ENCODE assay signal across 7 cellular contexts in genomic region chr16:30585022-30585399, GRCh38. TPM values are rescaled to one million over a fixed set of nuclear protein-coding genes. Genes with fewer than 3 reads are reported as not detected.
DNase-seq lines count a peak whose midpoint lies in the region; ATAC-seq and TF ChIP-seq lines count a peak whose summit lies in the region.

No MANE protein-coding gene starts in this region.

- no peak overlapping the region for H3K23ac ChIP-seq in mesenchymal stem cell (ENCODE audit: low read length in 2 of 2)

- H3K9me3 ChIP-seq in breast epithelium: no peaks in the 10 kb centered on the region
- no peaks in the 10 kb centered on the region for H3K9me3 ChIP-seq in mesenchymal stem cell (ENCODE audit: control insufficient read depth, low read length)
- H3K9me3 ChIP-seq in uterus: no peaks in the 10 kb centered on the region

- peak overlapping the region in 1 of 2 experiments; percentile 77 for H3K14ac ChIP-seq in mesenchymal stem cell (ENCODE audit: low read length in 2 of 2)

- H3K79me1 ChIP-seq in mesenchymal stem cell (replicated peaks; ENCODE audit: low read length, poor library complexity, severe bottlenecking): peaks cover 27% of the 10 kb centered on the region

- intact Hi-C loops in breast epithelium (cut with DNase I; ENCODE audit: low total_unique reads): no loop called here
- intact Hi-C loops in uterus (cut with DNase I; ENCODE audit: low total_unique reads): no loop called here

- H3K4ac ChIP-seq in mesenchymal stem cell (ENCODE audit: low read depth in 1 of 2, low read length in 2 of 2): peak overlapping the region; percentile 68 to 98

- peak overlapping the region; percentile 96 for H4K8ac ChIP-seq in mesenchymal stem cell (ENCODE audit: low read length)

- no peaks in the 10 kb centered on the region for H3K36me3 ChIP-seq in breast epithelium
- H3K36me3 ChIP-seq in mesenchymal stem cell (ENCODE audit: control insufficient read depth in 1 of 2, insufficient read depth in 2 of 2, low read depth in 1 of 2, low read length in 2 of 2): peaks cover 26 to 30% of the 10 kb centered on the region in 2 experiments
- no peaks in the 10 kb centered on the region for H3K36me3 ChIP-seq in uterus

- TF ChIP-seq POLR2A in breast epithelium (IDR thresholded peaks at IDR 0.05) (no peak), uterus (IDR thresholded peaks at IDR 0.05) (no peak)

- H2AFZ ChIP-seq in mesenchymal stem cell (ENCODE audit: low read depth, low read length): peak overlapping the region; percentile 96

- peak; percentile 70 for DNase-seq in NCI-H146 (lab: John Stamatoyannopoulos, UW)
- DNase-seq in breast epithelium (ENCODE audit: low spot score in 2 of 2): no peak
- DNase-seq in mesenchymal stem cell: no peak
- DNase-seq in uterus: no peak
- no peak for DNase-seq in amniotic stem cell (lab: John Stamatoyannopoulos, UW)

- H2BK12ac ChIP-seq in mesenchymal stem cell (ENCODE audit: low read length in 2 of 2): peak overlapping the region in 1 of 2 experiments; percentile 69

- H4K91ac ChIP-seq in mesenchymal stem cell (ENCODE audit: low read length): peak overlapping the region; percentile 87

- peak overlapping the region; percentile 90 for H2BK120ac ChIP-seq in mesenchymal stem cell (ENCODE audit: low read depth, low read length)

- H2AK5ac ChIP-seq in mesenchymal stem cell (ENCODE audit: low read length, severe bottlenecking): no peak overlapping the region

- peak; percentile 40 for ATAC-seq in GM21529 (IDR thresholded peaks at IDR 0.05; ENCODE audit: unreplicated experiment)

- H2BK5ac ChIP-seq in mesenchymal stem cell (ENCODE audit: low read depth, low read length, poor library complexity, severe bottlenecking): no peak overlapping the region

- H3K9ac ChIP-seq in mesenchymal stem cell (ENCODE audit: low read length): peak overlapping the region; percentile 93

- no peaks in the 10 kb centered on the region for H3K27me3 ChIP-seq in breast epithelium
- H3K27me3 ChIP-seq in mesenchymal stem cell (ENCODE audit: control insufficient read depth in 1 of 2, insufficient read depth in 1 of 2, low read length in 2 of 2): no peaks in the 10 kb centered on the region
- no peaks in the 10 kb centered on the region for H3K27me3 ChIP-seq in uterus

- TF ChIP-seq CTCF in breast epithelium (IDR thresholded peaks at IDR 0.05): no peak
- TF ChIP-seq CTCF in uterus (IDR thresholded peaks at IDR 0.05): no peak

- H3K18ac ChIP-seq in mesenchymal stem cell (ENCODE audit: low read depth in 1 of 2, low read length in 2 of 2): peak overlapping the region; percentile 72 to 87

- H3K27ac ChIP-seq in breast epithelium (peak overlapping the region; percentile 84 to 93), mesenchymal stem cell (ENCODE audit: low read length, poor library complexity, severe bottlenecking) (peak overlapping the region; percentile 69), uterus (peak overlapping the region; percentile 76 to 93)

- H3K4me1 ChIP-seq in breast epithelium (peaks cover 4 to 5% of the 10 kb centered on the region in 2 donors), mesenchymal stem cell (ENCODE audit: control insufficient read depth, insufficient read depth, low read depth, low read length) (peaks cover 8% of the 10 kb centered on the region), uterus (peaks cover 0 to 4% of the 10 kb centered on the region in 2 donors)

- H3K4me2 ChIP-seq in mesenchymal stem cell (ENCODE audit: low read length, poor library complexity, severe bottlenecking): peak overlapping the region; percentile 86

- 16% methylated on average over 20 of the region's 23 CpGs for WGBS in mesenchymal stem cell

- no peak overlapping the region for H2BK15ac ChIP-seq in mesenchymal stem cell (ENCODE audit: low read depth, poor library complexity, severe bottlenecking)

- H3K4me3 ChIP-seq in GM08714 (ENCODE audit: low read length): peak overlapping the region; percentile 83
- H3K4me3 ChIP-seq in breast epithelium: peak overlapping the region; percentile 61 to 86 (median 78)
- H3K4me3 ChIP-seq in mesenchymal stem cell (ENCODE audit: insufficient read depth in 1 of 2, low read depth in 1 of 2, low read length in 2 of 2): peak overlapping the region; percentile 80 to 93
- peak overlapping the region; percentile 59 to 79 for H3K4me3 ChIP-seq in uterus

RNA-seq across cellular contexts. Expression of gene ZNF785, which starts 0.5 kb away (rescaled TPM):
- 10 to 100 TPM in 2 of 3 donors, 1 to 10 TPM in 1; 6.7 to 14.4 (median 12.0) TPM for total RNA-seq in breast epithelium
- 3.1 TPM for polyA plus RNA-seq in mesenchymal stem cell (2013, experiment 1 of 2)
- 3.3 TPM for polyA plus RNA-seq in mesenchymal stem cell (2013, experiment 2 of 2)
- 10 to 100 TPM in 2 of 4 donors, 1 to 10 TPM in 2; 6.8 to 37.4 (median 15.2) TPM for total RNA-seq in uterus

RNA-seq across cellular contexts. Expression of gene ZNF688, which starts 13.5 kb away (rescaled TPM):
- total RNA-seq in breast epithelium (10 to 100 TPM; 17.4 to 18.4 (median 18.4) TPM), uterus (10 to 100 TPM in 3 of 4 donors, 1 to 10 TPM in 1; 9.6 to 27.1 (median 12.5) TPM)
- polyA plus RNA-seq in mesenchymal stem cell (2013, experiment 1 of 2): 6.7 TPM
- 7.8 TPM for polyA plus RNA-seq in mesenchymal stem cell (2013, experiment 2 of 2)

RNA-seq across cellular contexts. Expression of gene ZNF689, which starts 25.2 kb away (rescaled TPM):
- total RNA-seq in breast epithelium (10 to 100 TPM in 2 of 3 donors, 1 to 10 TPM in 1; 7.0 to 15.4 (median 12.8) TPM), uterus (10 to 100 TPM in 1 of 4 donors, 1 to 10 TPM in 3; 3.1 to 11.5 (median 7.0) TPM)
- polyA plus RNA-seq in mesenchymal stem cell (2013, experiment 1 of 2): 7.4 TPM
- polyA plus RNA-seq in mesenchymal stem cell (2013, experiment 2 of 2): 6.7 TPM

RNA-seq across cellular contexts. Expression of gene ZNF764, which starts 26.8 kb away (rescaled TPM):
- total RNA-seq in breast epithelium (1 to 10 TPM; 4.0 to 8.2 (median 7.5) TPM), uterus (10 to 100 TPM in 2 of 4 donors, 1 to 10 TPM in 2; 1.5 to 11.3 (median 7.3) TPM)
- 6.1 TPM for polyA plus RNA-seq in mesenchymal stem cell (2013, experiment 1 of 2)
- polyA plus RNA-seq in mesenchymal stem cell (2013, experiment 2 of 2): 5.7 TPM

RNA-seq across cellular contexts. Expression of gene ZNF747, which starts 50.4 kb away (rescaled TPM):
- total RNA-seq in breast epithelium (10 to 100 TPM; 10.7 to 14.7 (median 13.2) TPM), uterus (10 to 100 TPM in 2 of 4 donors, 1 to 10 TPM in 2; 3.8 to 16.1 (median 10.2) TPM)
- polyA plus RNA-seq in mesenchymal stem cell (2013, experiment 1 of 2): 2.6 TPM
- 3.0 TPM for polyA plus RNA-seq in mesenchymal stem cell (2013, experiment 2 of 2)
